In genomic region chr9:126127591-126127990, GRCh38 we compare ENCODE assay signal across 16 cellular contexts.
DNase-seq lines count a peak whose midpoint lies in the region; ATAC-seq and TF ChIP-seq lines count a peak whose summit lies in the region.
"Had no signal": no experiment of that assay in that cellular context is flagged by ENCODE, and none has a peak within 500 bp of the region (broad histone marks: within the 10 kb centered on the region; RNA-seq: fewer than 3 reads in every experiment).

No MANE protein-coding gene starts in this region.

- H3K36me3 ChIP-seq in endodermal cell (ENCODE audit: control insufficient read depth, insufficient read depth, low read length) = no peaks in the 10 kb centered on the region
- H3K36me3 ChIP-seq: Peyer's patch had no signal

- H3K27ac Mint-ChIP-seq in endodermal cell = no peak overlapping the region
- H3K27ac Mint-ChIP-seq: CD8-positive, alpha-beta T cell had no signal

- DNase-seq in AG08396 (ENCODE audit: low spot score) = peak; percentile 1
- peak; percentile 14 for DNase-seq in D341Med (ENCODE audit: low spot score)
- DNase-seq in endodermal cell = peak; percentile 26
- DNase-seq in posterior vena cava (ENCODE audit: low spot score) = peak; percentile 32
- DNase-seq in NCI-H446 treated with DMSO at 0.1 percent for 48 hours (lab: John Stamatoyannopoulos, UW) = no peak
- DNase-seq in activated gamma-delta T cell treated with Interleukin-2 at 50 U/mL for 16 hours = no peak
- DNase-seq: ACHN, Kasumi-1, NCI-H187 treated with DMSO at 0.1 percent for 48 hours, NCI-H2171 treated with DMSO at 0.1 percent for 48 hours, NCI-H510A treated with DMSO at 0.1 percent for 48 hours, Peyer's patch, SHP77 had no signal

- intact Hi-C loops in posterior vena cava (cut with DNase I) = no loop called here

- H3K4me1 Mint-ChIP-seq in endodermal cell = no peaks in the 10 kb centered on the region

- WGBS in endodermal cell (ENCODE audit: insufficient coverage in 1 of 2, insufficient read length in 1 of 2), 2 experiments = 74 to 93% methylated on average over 3 to 5 of the region's 5 CpGs

- no peak overlapping the region for H3K4me3 Mint-ChIP-seq in endodermal cell
- H3K4me3 Mint-ChIP-seq: CD8-positive, alpha-beta T cell had no signal

- H3K27me3 Mint-ChIP-seq in endodermal cell (ENCODE audit: insufficient read depth) = peaks cover 60% of the 10 kb centered on the region

- H3K4me3 ChIP-seq in endodermal cell (ENCODE audit: low read length) = no peak overlapping the region
- H3K4me3 ChIP-seq: Peyer's patch had no signal

- H3K36me3 Mint-ChIP-seq in endodermal cell (ENCODE audit: low read depth) = no peaks in the 10 kb centered on the region
- H3K36me3 Mint-ChIP-seq: CD8-positive, alpha-beta T cell had no signal

- no peak for TF ChIP-seq CTCF in endodermal cell (conservative IDR thresholded peaks at IDR 0.05)

- no peak overlapping the region for H3K9ac ChIP-seq in endodermal cell (ENCODE audit: extremely low read depth, low read length, poor library complexity, severe bottlenecking)

- peaks cover under 1% of the 10 kb centered on the region for H3K9me3 Mint-ChIP-seq in endodermal cell
- H3K9me3 Mint-ChIP-seq: CD8-positive, alpha-beta T cell had no signal

- no peaks in the 10 kb centered on the region for H3K4me1 ChIP-seq in endodermal cell (ENCODE audit: control insufficient read depth, insufficient read depth, low read length)

- no peak overlapping the region for H3K27ac ChIP-seq in endodermal cell (ENCODE audit: low read depth, low read length)
- H3K27ac ChIP-seq: Peyer's patch had no signal

- H3K27me3 ChIP-seq in endodermal cell (ENCODE audit: control insufficient read depth, insufficient read depth, low read length, poor library complexity, severe bottlenecking) = peaks cover 99% of the 10 kb centered on the region
- H3K27me3 ChIP-seq: Peyer's patch had no signal

- ATAC-seq in GM19324 (IDR thresholded peaks at IDR 0.05; ENCODE audit: low FRiP score, unreplicated experiment) = no peak
- ATAC-seq in HG02981 (IDR thresholded peaks at IDR 0.05; ENCODE audit: unreplicated experiment) = no peak
- ATAC-seq: CD8-positive, alpha-beta T cell had no signal

- peaks cover 6% of the 10 kb centered on the region for H3K9me3 ChIP-seq in endodermal cell (ENCODE audit: control insufficient read depth, low read length)
- H3K9me3 ChIP-seq: Peyer's patch had no signal

Comparison
In these comparisons a context has a peak if more than half of its experiments do, and no peak if none do; other contexts are left out.
1. DNase-seq: peak in AG08396 (single experiment), D341Med (single experiment), endodermal cell (single experiment) and posterior vena cava (single experiment); none in NCI-H446 treated with DMSO at 0.1 percent for 48 hours (single experiment) and activated gamma-delta T cell treated with Interleukin-2 at 50 U/mL for 16 hours (single experiment).